ENCODE assay signal across 1 cellular context in genomic region chr1:246560833-246561232, GRCh38.
TF ChIP-seq lines count a peak whose summit lies in the region.

No MANE protein-coding gene starts in this region.

TF ChIP-seq in HepG2, 621 proteins besides CTCF, POLR2A, EP300 and RAD21:
- TF ChIP-seq ZBTB33 (CRISPR knock-in tag; IDR thresholded peaks at IDR 0.05), result peak; percentile 94
